ENCODE assay signal across 17 cellular contexts in the genomic region with DNA sequence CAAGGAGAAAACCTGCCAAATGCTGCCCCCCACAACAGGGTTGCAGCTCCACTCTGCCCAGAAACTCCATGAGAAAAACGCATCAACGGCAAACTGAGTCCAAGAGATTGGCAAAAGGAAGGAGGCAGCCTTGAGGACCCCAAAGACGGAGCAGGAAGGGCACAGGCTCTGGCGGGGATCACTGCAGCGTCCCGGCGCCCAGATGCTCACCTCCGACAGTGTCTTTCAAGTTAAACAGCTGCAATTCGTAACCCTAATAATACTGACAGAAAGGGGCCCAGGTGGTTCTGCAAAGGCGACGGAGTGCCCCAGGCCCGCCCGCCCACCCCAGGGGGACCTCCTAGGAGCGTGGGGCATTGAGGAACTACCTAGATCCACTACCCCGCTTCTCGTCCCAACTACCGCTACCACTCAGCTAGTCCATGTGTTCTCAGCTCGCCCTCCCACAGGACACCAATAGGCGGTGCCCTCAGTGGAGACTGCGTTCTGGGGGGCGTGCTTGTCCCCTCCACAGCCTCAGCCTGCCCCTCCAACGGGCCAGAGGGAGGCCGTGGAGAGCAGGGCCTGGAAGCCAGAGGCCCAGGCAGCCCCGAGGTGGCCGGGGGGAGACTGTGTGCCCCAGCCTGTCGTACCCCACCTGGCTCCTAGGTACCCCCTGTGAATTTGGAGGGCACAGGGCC.
"Had no signal": no experiment of that assay in that cellular context is flagged by ENCODE, and none has a peak within 500 bp of the region (broad histone marks: within the 10 kb centered on the region; RNA-seq: fewer than 3 reads in every experiment).

No MANE protein-coding gene starts in this region.

- H3K79me2 ChIP-seq: parathyroid adenoma had no signal

- H3K4me1 ChIP-seq: body of pancreas, left ventricle myocardium inferior, parathyroid adenoma, tibial artery had no signal

- H3K27ac ChIP-seq: body of pancreas, dorsolateral prefrontal cortex, left ventricle myocardium inferior, neutrophil, parathyroid adenoma, tibial artery had no signal

- H3K36me3 Mint-ChIP-seq: memory B cell; naive thymus-derived CD4-positive, alpha-beta T cell; T-cell had no signal

- H3K9ac ChIP-seq: parathyroid adenoma had no signal

- H3K9me3 Mint-ChIP-seq: activated CD4-positive, alpha-beta T cell treated with anti-CD3 and anti-CD28 coated beads, Interleukin-2, amount 10 ng/mL, durations not matched to agents 7 days and 5 days; memory B cell; T-cell had no signal

- H3K27me3 Mint-ChIP-seq: activated CD4-positive, alpha-beta T cell treated with anti-CD3 and anti-CD28 coated beads, Interleukin-2, amount 10 ng/mL, durations not matched to agents 7 days and 5 days had no signal

- H3K4me3 Mint-ChIP-seq: activated CD4-positive, alpha-beta T cell treated with anti-CD3 and anti-CD28 coated beads, Interleukin-2, amount 10 ng/mL, durations not matched to agents 7 days and 5 days; memory B cell; naive thymus-derived CD4-positive, alpha-beta T cell; T-cell had no signal

- H2AFZ ChIP-seq: parathyroid adenoma had no signal

- H3K27ac Mint-ChIP-seq: activated CD4-positive, alpha-beta T cell treated with anti-CD3 and anti-CD28 coated beads, Interleukin-2, amount 10 ng/mL, durations not matched to agents 7 days and 5 days; memory B cell; naive thymus-derived CD4-positive, alpha-beta T cell; T-cell had no signal

- H3K27me3 ChIP-seq: body of pancreas, dorsolateral prefrontal cortex, neutrophil had no signal

- H3K4me1 Mint-ChIP-seq: activated CD4-positive, alpha-beta T cell treated with anti-CD3 and anti-CD28 coated beads, Interleukin-2, amount 10 ng/mL, durations not matched to agents 7 days and 5 days; memory B cell; naive thymus-derived CD4-positive, alpha-beta T cell; T-cell had no signal

- DNase-seq: activated CD4-positive, alpha-beta T cell treated with anti-CD3 and anti-CD28 coated beads, Interleukin-2, amount 10 ng/mL, durations not matched to agents 7 days and 5 days; activated naive CD4-positive, alpha-beta T cell; body of pancreas; caudate nucleus; left ventricle myocardium inferior; naive thymus-derived CD4-positive, alpha-beta T cell; stimulated activated CD4-positive, alpha-beta T cell treated with anti-CD3 and anti-CD28 coated beads, Interleukin-2, amount 100 ng/mL, for 24 hours; stimulated activated naive CD4-positive, alpha-beta T cell treated with Interleukin-2 at 50 U/mL for 16 hours; T-cell; T-helper 9 cell had no signal

- ATAC-seq: activated CD4-positive, CD25-positive, alpha-beta regulatory T cell treated with anti-CD3 and anti-CD28 coated beads, Interleukin-2, amount 50 U/mL, for 24 hours; body of pancreas; naive thymus-derived CD4-positive, alpha-beta T cell; SK-N-SH treated with all-trans-retinoic acid at 6 μM for 48 hours; T-cell had no signal

- H3K9me3 ChIP-seq: body of pancreas, neutrophil had no signal
